Comparison of ENCODE assay signal across 27 cellular contexts in the genomic region with DNA sequence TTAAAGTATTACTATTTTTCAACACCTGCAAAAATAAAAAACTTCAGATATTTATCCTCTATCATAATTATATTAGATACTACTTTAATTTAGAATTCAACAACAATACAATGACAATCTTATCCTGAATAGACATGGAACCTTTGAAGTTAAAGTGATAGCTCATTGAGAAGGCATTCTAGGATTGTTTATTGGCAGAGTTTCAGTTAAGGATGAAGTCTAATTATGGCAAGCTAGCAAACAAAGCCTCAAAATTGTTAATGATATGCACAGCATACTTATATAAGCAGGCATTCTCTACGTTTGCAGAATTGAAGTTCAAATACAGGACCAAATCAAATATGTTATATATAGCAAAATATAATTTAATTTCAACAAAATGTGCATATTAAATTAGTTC.
"Had no signal": no experiment of that assay in that cellular context is flagged by ENCODE, and none has a peak within 500 bp of the region (broad histone marks: within the 10 kb centered on the region; RNA-seq: fewer than 3 reads in every experiment).

No MANE protein-coding gene starts in this region.

- H3K9me3 ChIP-seq: gastroesophageal sphincter, neutrophil, ovary, prostate gland, right atrium auricular region, tibial nerve had no signal

- H3K4me1 Mint-ChIP-seq: central memory CD8-positive, alpha-beta T cell had no signal

- H3K27ac ChIP-seq: brain microvascular endothelial cell, gastroesophageal sphincter, neutrophil, ovary, prostate gland, right atrium auricular region, tibial nerve had no signal

- H3K9me3 Mint-ChIP-seq: activated T-helper 2 cell treated with anti-CD3 and anti-CD28 coated beads, Interferon-gamma antibody, Interleukin-2, Interleukin-4, amounts not matched to agents 10 μg/mL and 5 μg/mL and 100 μg/mL, durations not matched to agents 14 hours and 24 hours and 36 hours; central memory CD8-positive, alpha-beta T cell; effector memory CD8-positive, alpha-beta T cell; nephron had no signal

- FAIRE-seq: endothelial cell of umbilical vein, urothelium cell line had no signal

- ATAC-seq: activated CD8-positive, alpha-beta T cell treated with anti-CD3 and anti-CD28 coated beads, Interleukin-2, amount 10 ng/mL, durations not matched to agents 7 days and 5 days; effector memory CD8-positive, alpha-beta T cell; esophagus mucosa; gastroesophageal sphincter; stimulated activated naive CD8-positive, alpha-beta T cell treated with anti-CD3 and anti-CD28 coated beads, Interleukin-15, Interleukin-2, amounts not matched to agents 100 U/mL and 50 U/mL, for 24 hours had no signal

- H3K4me1 ChIP-seq: prostate gland, right atrium auricular region, tibial nerve had no signal

- DNase-seq: activated CD4-positive, alpha-beta T cell treated with anti-CD3 and anti-CD28 coated beads for 1 hour; activated CD4-positive, alpha-beta T cell treated with anti-CD3 and anti-CD28 coated beads, Interleukin-2, amount 50 U/mL, for 1 hour; activated CD8-positive, alpha-beta T cell treated with anti-CD3 and anti-CD28 coated beads, Interleukin-2, amount 10 ng/mL, durations not matched to agents 7 days and 5 days; activated naive CD4-positive, alpha-beta T cell; activated T-cell treated with anti-CD3 and anti-CD28 coated beads, Interleukin-2, amount 50 U/mL, for 1 hour; amniotic stem cell; brain microvascular endothelial cell; effector memory CD8-positive, alpha-beta T cell; head of caudate nucleus; hypothalamus; midbrain; ovary; stimulated activated CD4-positive, alpha-beta T cell treated with anti-CD3 and anti-CD28 coated beads, Interleukin-4, amount 100 ng/mL, for 4 hours; stimulated activated naive CD8-positive, alpha-beta T cell treated with anti-CD3 and anti-CD28 coated beads, Interleukin-15, Interleukin-2, amounts not matched to agents 100 U/mL and 50 U/mL, for 24 hours; T-helper 9 cell had no signal

- H3K4me3 Mint-ChIP-seq: activated CD8-positive, alpha-beta T cell treated with anti-CD3 and anti-CD28 coated beads, Interleukin-2, amount 10 ng/mL, durations not matched to agents 7 days and 5 days; activated naive CD8-positive, alpha-beta T cell; central memory CD8-positive, alpha-beta T cell; effector memory CD8-positive, alpha-beta T cell; nephron had no signal

- H3K4me3 ChIP-seq: gastroesophageal sphincter, ovary, prostate gland, right atrium auricular region, tibial nerve had no signal

- H3K27ac Mint-ChIP-seq: activated CD8-positive, alpha-beta T cell treated with anti-CD3 and anti-CD28 coated beads, Interleukin-2, amount 10 ng/mL, durations not matched to agents 7 days and 5 days; activated naive CD8-positive, alpha-beta T cell; activated T-helper 2 cell treated with anti-CD3 and anti-CD28 coated beads, Interferon-gamma antibody, Interleukin-2, Interleukin-4, amounts not matched to agents 10 μg/mL and 5 μg/mL and 100 μg/mL, durations not matched to agents 14 hours and 24 hours and 36 hours; effector memory CD8-positive, alpha-beta T cell; nephron had no signal

- H3K27me3 ChIP-seq: brain microvascular endothelial cell, gastroesophageal sphincter, neutrophil, ovary, right atrium auricular region, tibial nerve had no signal

- H3K36me3 ChIP-seq: brain microvascular endothelial cell, gastroesophageal sphincter, neutrophil, ovary, prostate gland, right atrium auricular region, tibial nerve had no signal

- H3K36me3 Mint-ChIP-seq: activated naive CD8-positive, alpha-beta T cell had no signal
